8 cellular contexts compared by ENCODE assay signal in the genomic region with DNA sequence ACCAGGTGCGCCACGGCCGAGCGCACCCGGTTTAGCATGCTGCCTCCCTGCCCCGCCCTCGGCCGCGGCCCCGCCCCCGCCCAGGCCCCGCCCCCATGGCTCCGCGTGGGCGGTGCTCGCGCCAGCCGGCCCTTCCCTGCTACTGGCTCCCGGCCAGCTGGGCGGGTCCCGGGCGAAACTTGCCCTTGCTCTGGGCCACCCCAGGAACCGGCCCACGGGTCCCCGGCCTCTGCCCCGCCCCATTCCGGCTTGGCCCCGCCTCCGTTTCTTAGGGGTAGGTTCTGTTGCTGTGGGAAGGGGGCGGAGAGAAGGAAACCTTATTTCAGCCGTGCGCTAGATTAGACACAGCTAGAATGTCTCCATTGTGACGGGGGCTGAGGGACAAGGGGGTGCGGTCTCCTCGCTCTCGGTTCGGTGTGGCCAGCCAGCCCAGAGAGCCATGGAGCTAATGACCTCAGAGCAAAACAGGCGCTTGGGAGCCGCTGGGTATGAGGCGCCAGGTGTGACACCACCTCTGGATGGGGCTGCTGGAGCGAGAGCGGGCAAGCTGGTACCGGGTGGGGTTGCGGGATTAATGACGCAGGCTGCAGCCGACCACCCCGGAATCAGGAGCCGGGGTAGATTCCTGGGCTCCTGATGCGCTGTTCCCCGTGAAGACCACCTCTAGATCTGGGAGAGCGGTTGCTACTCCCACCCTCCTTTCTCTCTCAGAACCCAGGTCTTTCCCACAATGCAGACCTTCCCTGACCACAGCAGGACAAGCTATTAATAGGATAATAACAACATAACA. TPM values are rescaled to one million over a fixed set of nuclear protein-coding genes. Genes with fewer than 3 reads are reported as not detected.
DNase-seq lines count a peak whose midpoint lies in the region; ATAC-seq and TF ChIP-seq lines count a peak whose summit lies in the region.

PPM1J (minus strand) TSS at position 69 of the 790 bp plus-strand sequence; CDS start at position 38, 31 bp downstream.

- POLR2A ChIA-PET in PC-9 (lab: Charles Lee; ENCODE audit: unreplicated experiment), result interaction anchor here (0.5 to 1.1 kb wide), 9 partner anchors 47 to 1097 kb away, joined by 3 to 24 read pairs (median 4); partner anchors contain the start of gene RSBN1

- H3K36me3 ChIP-seq in PC-9 (ENCODE audit: low read depth) (no peaks in the 10 kb centered on the region), esophagus squamous epithelium (peaks cover 0 to 16% (median 0%) of the 10 kb centered on the region in 3 donors), muscle layer of duodenum (ENCODE audit: control insufficient read depth in 1 of 2, insufficient read depth in 2 of 2, low read length in 2 of 2) (no peaks in the 10 kb centered on the region)

- no peaks in the 10 kb centered on the region for H4K20me1 ChIP-seq in PC-9 (ENCODE audit: insufficient read depth)

- H3K27me3 Mint-ChIP-seq in activated T-cell treated with anti-CD3 and anti-CD28 coated beads, Interleukin-2, amount 50 U/mL, for 24 hours, result peaks cover 39% of the 10 kb centered on the region

- H3K9me3 ChIP-seq in PC-9 (ENCODE audit: insufficient read depth, low read depth) (no peaks in the 10 kb centered on the region), esophagus squamous epithelium (no peaks in the 10 kb centered on the region), muscle layer of duodenum (ENCODE audit: control insufficient read depth in 1 of 2, low read length in 2 of 2) (no peaks in the 10 kb centered on the region)

- peak; percentile 73 for ATAC-seq in GM21515 (IDR thresholded peaks at IDR 0.05; ENCODE audit: unreplicated experiment)

- CTCF ChIA-PET in PC-9 (lab: Charles Lee), result interaction anchor here (0.5 to 3.4 kb wide), 13 partner anchors 11 to 1393 kb away, joined by 3 to 25 read pairs (median 4); partner anchors contain the start of gene LRIG2

- DNase-seq in DMS 273 treated with DMSO at 0.1 percent for 48 hours (lab: John Stamatoyannopoulos, UW), result peak; percentile 70
- peak; percentile 13 to 99 (median 97) for DNase-seq in HUDEP-2 (lab: John Stamatoyannopoulos, UW; ENCODE audit: unreplicated experiment in 76 of 76)
- DNase-seq in PC-9, result peak; percentile 92 to 99
- DNase-seq in activated T-cell treated with anti-CD3 and anti-CD28 coated beads, Interleukin-2, amount 50 U/mL, for 24 hours, result peak; percentile 99
- peak; percentile 72 for DNase-seq in esophagus squamous epithelium (lab: John Stamatoyannopoulos, UW)
- DNase-seq in stimulated activated CD8-positive, alpha-beta memory T cell treated with anti-CD3 and anti-CD28 coated beads, Interleukin-4, amount 100 ng/mL, for 48 hours, result peak; percentile 99

- WGBS in esophagus squamous epithelium, 2 donors, result 0 to 1% methylated on average over 7 to 9 of the region's 51 CpGs

- no peaks in the 10 kb centered on the region for H3K79me2 ChIP-seq in PC-9 (ENCODE audit: low read depth)

- no peaks in the 10 kb centered on the region for H3K9me3 Mint-ChIP-seq in activated T-cell treated with anti-CD3 and anti-CD28 coated beads, Interleukin-2, amount 50 U/mL, for 24 hours

- no peaks in the 10 kb centered on the region for H3K9me2 ChIP-seq in PC-9 (ENCODE audit: insufficient read depth)

- H3K27ac ChIP-seq in PC-9 (no peak within 1 kb of the TSS), esophagus squamous epithelium (peak within 1 kb of the TSS; percentile 69 to 85 (median 78)), muscle layer of duodenum (ENCODE audit: low read length) (no peak within 1 kb of the TSS)

- peak within 1 kb of the TSS; percentile 97 for H3K4me2 ChIP-seq in PC-9

- peak within 1 kb of the TSS; percentile 95 for H2AFZ ChIP-seq in PC-9

- H3K27me3 ChIP-seq in PC-9 (ENCODE audit: insufficient read depth, low read depth), result no peaks in the 10 kb centered on the region
- peaks cover 0 to 21% (median 0%) of the 10 kb centered on the region in 4 donors for H3K27me3 ChIP-seq in esophagus squamous epithelium
- H3K27me3 ChIP-seq in muscle layer of duodenum (ENCODE audit: low read depth, low read length), result peaks cover 3% of the 10 kb centered on the region

- peak in 1 of 4 donors; percentile 41 for TF ChIP-seq POLR2A in esophagus squamous epithelium (IDR thresholded peaks at IDR 0.05)

- TF ChIP-seq CTCF in PC-9 (conservative IDR thresholded peaks at IDR 0.05) (no peak), esophagus squamous epithelium (IDR thresholded peaks at IDR 0.05) (peak in 1 of 6 experiments; percentile 7)

- H3K27ac Mint-ChIP-seq in activated T-cell treated with anti-CD3 and anti-CD28 coated beads, Interleukin-2, amount 50 U/mL, for 24 hours, result peak within 1 kb of the TSS; percentile 47

- peak within 1 kb of the TSS; percentile 79 for H3K4me3 Mint-ChIP-seq in activated T-cell treated with anti-CD3 and anti-CD28 coated beads, Interleukin-2, amount 50 U/mL, for 24 hours

- intact Hi-C loops in PC-9 (cut with micrococcal nuclease; ENCODE audit: unreplicated experiment) (loop anchor here (1.0 to 5.0 kb wide), 7 partner anchors 152 to 962 kb away; partner anchors contain the start of genes MAGI3 and SLC16A1), esophagus squamous epithelium (cut with DNase I) (loop anchor here (5.0 kb wide), 1 partner anchor 92 kb away; no protein-coding TSS in a partner anchor)

- H3K4me3 ChIP-seq in PC-9 (peak within 1 kb of the TSS; percentile 85), esophagus squamous epithelium (peak within 1 kb of the TSS; percentile 59 to 81 (median 63)), muscle layer of duodenum (ENCODE audit: low read depth in 1 of 2, low read length in 2 of 2) (peak within 1 kb of the TSS; percentile 72 to 79)

- no peaks in the 10 kb centered on the region for H3K36me3 Mint-ChIP-seq in activated T-cell treated with anti-CD3 and anti-CD28 coated beads, Interleukin-2, amount 50 U/mL, for 24 hours (ENCODE audit: low read depth)

- peaks cover 11% of the 10 kb centered on the region for H3F3A ChIP-seq in PC-9 (ENCODE audit: insufficient read depth, low read depth)

- H3K4me1 Mint-ChIP-seq in activated T-cell treated with anti-CD3 and anti-CD28 coated beads, Interleukin-2, amount 50 U/mL, for 24 hours (ENCODE audit: low read depth), result peaks cover 25% of the 10 kb centered on the region

- BruUV-seq in PC-9 (replicated peaks; lab: Mats Ljungman, UMichigan), result TSS peak; percentile 50

- H3K4me1 ChIP-seq in PC-9 (replicated peaks; ENCODE audit: insufficient read depth) (peaks cover 18% of the 10 kb centered on the region), esophagus squamous epithelium (peaks cover 4 to 42% (median 18%) of the 10 kb centered on the region in 3 donors), muscle layer of duodenum (ENCODE audit: control insufficient read depth in 1 of 2, insufficient read depth in 2 of 2, low read length in 2 of 2) (peaks cover 3 to 31% of the 10 kb centered on the region in 2 donors)

RNA-seq across cellular contexts. Expression of gene PPM1J, which starts in this region (rescaled TPM):
- total RNA-seq in PC-9 (2021) (6.0 and 7.7 TPM in 2 replicates), esophagus squamous epithelium (1 to 10 TPM; 2.2 to 4.8 (median 2.9) TPM)

Comparison
In these comparisons a context has a peak if more than half of its experiments do, and no peak if none do; other contexts are left out.
1. H3K27ac ChIP-seq: peak in esophagus squamous epithelium (4 of 4); none in PC-9 (single experiment) and muscle layer of duodenum (single experiment).
2. Peak in every context shown above with its lines, with median percentiles within 50 percentile points of each other: DNase-seq and H3K4me3 ChIP-seq.